ENCODE assay signal across 8 cellular contexts in genomic region chr7:107044347-107045194, GRCh38. TPM values are rescaled to one million over a fixed set of nuclear protein-coding genes. Genes with fewer than 3 reads are reported as not detected.
DNase-seq lines count a peak whose midpoint lies in the region; ATAC-seq and TF ChIP-seq lines count a peak whose summit lies in the region.

Gene PRKAR2B (plus strand): TSS chr7:107044705. CDS start chr7:107044908, 203 bp downstream.

- ATAC-seq in CD8-positive, alpha-beta T cell, result peak; percentile 93
- ATAC-seq in GM21367 (IDR thresholded peaks at IDR 0.05; ENCODE audit: unreplicated experiment), result peak; percentile 81
- ATAC-seq in activated T-cell treated with anti-CD3 and anti-CD28 coated beads, Interleukin-2, amount 50 U/mL, for 72 hours (replicated peaks in 1 of 2), result peak; percentile 90 to 92

- no peaks in the 10 kb centered on the region for H3K9me3 ChIP-seq in CD8-positive, alpha-beta T cell (ENCODE audit: low read length)
- H3K9me3 ChIP-seq in HUES64 (ENCODE audit: insufficient read depth, low read depth, low read length), result no peaks in the 10 kb centered on the region
- H3K9me3 ChIP-seq in esophagus squamous epithelium, result no peaks in the 10 kb centered on the region

- peaks cover 7% of the 10 kb centered on the region for H3K27me3 Mint-ChIP-seq in CD8-positive, alpha-beta T cell (ENCODE audit: low read depth)
- peaks cover 50% of the 10 kb centered on the region for H3K27me3 Mint-ChIP-seq in activated T-cell treated with anti-CD3 and anti-CD28 coated beads, Interleukin-2, amount 50 U/mL, for 72 hours (ENCODE audit: low read depth)

- no peak for TF ChIP-seq POLR2A in esophagus squamous epithelium (IDR thresholded peaks at IDR 0.05)

- no peak within 1 kb of the TSS for H3K27ac ChIP-seq in CD8-positive, alpha-beta T cell (ENCODE audit: low read depth, low read length)
- H3K27ac ChIP-seq in HUES64 (ENCODE audit: low read depth, low read length) (peak within 1 kb of the TSS; percentile 48; the same call in 1 of the 2 replicates), esophagus squamous epithelium (peak within 1 kb of the TSS; percentile 39 to 91 (median 82))

- under 1% methylated on average over 110 of the region's 110 CpGs for WGBS in HUES64
- whole genome bisulfite sequencing in esophagus squamous epithelium, 2 donors, result 0 to 2% methylated on average over 12 to 13 of the region's 110 CpGs

- no peak within 1 kb of the TSS for H3K27ac Mint-ChIP-seq in CD8-positive, alpha-beta T cell
- peak within 1 kb of the TSS; percentile 3 for H3K27ac Mint-ChIP-seq in activated T-cell treated with anti-CD3 and anti-CD28 coated beads, Interleukin-2, amount 50 U/mL, for 72 hours

- no peaks in the 10 kb centered on the region for H3K36me3 ChIP-seq in CD8-positive, alpha-beta T cell (ENCODE audit: insufficient read depth, low read length)
- no peaks in the 10 kb centered on the region for H3K36me3 ChIP-seq in HUES64 (ENCODE audit: insufficient read depth, low read length)
- H3K36me3 ChIP-seq in esophagus squamous epithelium, result no peaks in the 10 kb centered on the region

- H3K4me3 Mint-ChIP-seq in CD8-positive, alpha-beta T cell, result peak within 1 kb of the TSS; percentile 86
- H3K4me3 Mint-ChIP-seq in activated T-cell treated with anti-CD3 and anti-CD28 coated beads, Interleukin-2, amount 50 U/mL, for 72 hours, result peak within 1 kb of the TSS; percentile 85 to 92

- TF ChIP-seq CTCF in CD8-positive, alpha-beta T cell (IDR thresholded peaks at IDR 0.05), result no peak
- no peak for TF ChIP-seq CTCF in esophagus squamous epithelium (IDR thresholded peaks at IDR 0.05)

- peaks cover 13% of the 10 kb centered on the region for H3K4me1 ChIP-seq in CD8-positive, alpha-beta T cell (ENCODE audit: insufficient read depth, low read length)
- peaks cover 32% of the 10 kb centered on the region for H3K4me1 ChIP-seq in HUES64 (ENCODE audit: insufficient read depth, low read length)
- peaks cover 9 to 34% (median 11%) of the 10 kb centered on the region in 3 donors for H3K4me1 ChIP-seq in esophagus squamous epithelium

- DNase-seq in CD8-positive, alpha-beta T cell, result peak; percentile 55 to 86 (median 72)
- peak; percentile 73 to 74 for DNase-seq in activated T-cell treated with anti-CD3 and anti-CD28 coated beads, Interleukin-2, amount 50 U/mL, for 72 hours
- DNase-seq in esophagus squamous epithelium (lab: John Stamatoyannopoulos, UW) (no peak), myocyte (ENCODE audit: low read depth) (peak; percentile 46)
- DNase-seq in stimulated activated CD8-positive, alpha-beta memory T cell treated with anti-CD3 and anti-CD28 coated beads, Interleukin-7, amount 100 ng/mL, for 4 hours (ENCODE audit: low read depth in 2 of 2), result peak; percentile 21 to 75

- peak within 1 kb of the TSS; percentile 56 for H3K9ac ChIP-seq in HUES64 (ENCODE audit: low read depth, low read length)

- peak within 1 kb of the TSS; percentile 50 for H3K4me3 ChIP-seq in CD8-positive, alpha-beta T cell (ENCODE audit: low read depth, low read length)
- H3K4me3 ChIP-seq in HUES64 (ENCODE audit: low read length) (peak within 1 kb of the TSS; percentile 73), esophagus squamous epithelium (peak within 1 kb of the TSS; percentile 43 to 84 (median 68))

- POLR2A ChIA-PET in CD8-positive, alpha-beta T cell (lab: Charles Lee), result no interaction called here

- H3K9me3 Mint-ChIP-seq in CD8-positive, alpha-beta T cell, result no peaks in the 10 kb centered on the region
- H3K9me3 Mint-ChIP-seq in activated T-cell treated with anti-CD3 and anti-CD28 coated beads, Interleukin-2, amount 50 U/mL, for 72 hours, result no peaks in the 10 kb centered on the region

- intact Hi-C loops in CD8-positive, alpha-beta T cell (cut with DNase I, micrococcal nuclease), result loop anchor here (1.0 to 10.0 kb wide), 14 partner anchors 82 to 1520 kb away; partner anchors contain the start of genes CCDC71L (in 2 of the 2), DLD (in 2 of the 2), DNAJB9 (in 1 of the 2) and NAMPT (in 1 of the 2)
- intact Hi-C loops in esophagus squamous epithelium (cut with DNase I), result no loop called here

- CTCF ChIA-PET in CD8-positive, alpha-beta T cell (lab: Charles Lee), result no interaction called here

- peaks cover 10% of the 10 kb centered on the region for H3K4me1 Mint-ChIP-seq in CD8-positive, alpha-beta T cell (ENCODE audit: low read depth)
- peaks cover 10% of the 10 kb centered on the region for H3K4me1 Mint-ChIP-seq in activated T-cell treated with anti-CD3 and anti-CD28 coated beads, Interleukin-2, amount 50 U/mL, for 72 hours (ENCODE audit: low read depth)

- H3K27me3 ChIP-seq in CD8-positive, alpha-beta T cell (ENCODE audit: insufficient read depth, low read length), result peaks cover 7% of the 10 kb centered on the region
- H3K27me3 ChIP-seq in HUES64 (ENCODE audit: insufficient read depth, low read length), result peaks cover 14% of the 10 kb centered on the region; the same call in 1 of the 2 replicates
- peaks cover 0 to 32% (median 2%) of the 10 kb centered on the region in 4 donors for H3K27me3 ChIP-seq in esophagus squamous epithelium

- H3K36me3 Mint-ChIP-seq in CD8-positive, alpha-beta T cell, result no peaks in the 10 kb centered on the region
- peaks cover 0 to 2% of the 10 kb centered on the region in 2 donors for H3K36me3 Mint-ChIP-seq in activated T-cell treated with anti-CD3 and anti-CD28 coated beads, Interleukin-2, amount 50 U/mL, for 72 hours (ENCODE audit: insufficient read depth in 2 of 2)

TF ChIP-seq in PFSK-1, 5 proteins besides CTCF, POLR2A, EP300 and RAD21:
- TF ChIP-seq TAF1 (IDR thresholded peaks at IDR 0.05; ENCODE audit: borderline replicate concordance, insufficient read depth, low read length) (no peak), SIN3A (IDR thresholded peaks at IDR 0.05; ENCODE audit: borderline replicate concordance, insufficient read depth, low read length) (0 out of 2 replicates have a peak, but pooled peaks have one; percentile 67), POLR2AphosphoS5 (IDR thresholded peaks at IDR 0.05; ENCODE audit: low read depth, low read length) (no peak), FOXP2 (optimal IDR thresholded peaks at IDR 0.05; ENCODE audit: borderline replicate concordance, extremely low read depth, extremely low read length, insufficient read depth) (peak; percentile 78), REST (IDR thresholded peaks at IDR 0.05; ENCODE audit: insufficient read depth in 1 of 2, low read depth in 2 of 2, low read length in 2 of 2) (no peak)

RNA-seq across cellular contexts. Expression of gene PRKAR2B, which starts in this region (rescaled TPM):
- under 1 TPM; 0.33 to 0.60 TPM for total RNA-seq in CD8-positive, alpha-beta T cell
- polyA plus RNA-seq in HUES64 (2013, experiment 1 of 2), result 17.1 TPM
- 16.7 TPM for polyA plus RNA-seq in HUES64 (2013, experiment 2 of 2)
- 11.1 TPM for polyA plus RNA-seq in PFSK-1 (2012; ENCODE audit: insufficient read length, low read depth)
- 1 to 10 TPM; 1.1 to 1.6 TPM for total RNA-seq in activated T-cell treated with anti-CD3 and anti-CD28 coated beads, Interleukin-2, amount 50 U/mL, for 72 hours
- total RNA-seq in esophagus squamous epithelium, result 10 to 100 TPM in 1 of 4 donors, 1 to 10 TPM in 3; 1.1 to 23.1 (median 4.2) TPM
- total RNA-seq in myocyte, result 0.08 TPM in 1 of 2 replicates, not detected in the other
- polyA plus RNA-seq in myocyte (2012), result 0.06 TPM

Comparison
In these comparisons a context has a peak if more than half of its experiments do, and no peak if none do; other contexts are left out.
1. Peak in DNase-seq, ATAC-seq and H3K4me3 ChIP-seq in CD8-positive, alpha-beta T cell; RNA of the gene not detected or under 1 TPM.
2. Peak in DNase-seq in myocyte; RNA of the gene not detected or under 1 TPM.